10 cellular contexts compared by ENCODE assay signal in the genomic region with DNA sequence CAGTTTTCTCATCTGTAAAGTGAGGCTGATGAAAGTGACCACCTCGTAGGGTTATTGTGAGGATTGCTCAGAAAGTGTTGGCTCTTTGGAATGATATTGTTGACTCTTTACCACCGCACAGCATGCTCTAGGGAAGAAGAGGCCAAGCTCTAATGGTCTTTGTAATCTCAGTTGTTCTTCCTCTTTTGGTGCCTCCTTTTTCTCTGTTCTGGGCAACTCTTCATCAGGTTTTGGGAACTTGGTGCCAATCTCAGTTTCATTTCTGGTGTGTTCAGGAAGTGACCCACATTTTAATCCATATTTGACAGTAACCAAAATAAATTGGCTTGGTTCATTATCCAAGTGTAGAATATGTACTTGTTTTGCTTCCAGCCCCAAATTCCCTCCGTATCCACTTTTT. TPM values are rescaled to one million over a fixed set of nuclear protein-coding genes. Genes with fewer than 3 reads are reported as not detected.
A peak's percentile ranks its signal among the peaks of the same experiment; 100 is the strongest.
DNase-seq lines count a peak whose midpoint lies in the region; ATAC-seq and TF ChIP-seq lines count a peak whose summit lies in the region.
"Had no signal": no experiment of that assay in that cellular context is flagged by ENCODE, and none has a peak within 500 bp of the region (broad histone marks: within the 10 kb centered on the region; RNA-seq: fewer than 3 reads in every experiment).

No MANE protein-coding gene starts in this region.

- ATAC-seq in HG03378 (IDR thresholded peaks at IDR 0.05; ENCODE audit: unreplicated experiment), result peak; percentile 49
- peak; percentile 94 to 95 for ATAC-seq in naive B cell (ENCODE audit: low read depth in 2 of 2)
- ATAC-seq in HG03045 (IDR thresholded peaks at IDR 0.05; ENCODE audit: unreplicated experiment), result no peak
- ATAC-seq: activated CD4-positive, CD25-positive, alpha-beta regulatory T cell treated with anti-CD3 and anti-CD28 coated beads, Interleukin-2, amount 50 U/mL, for 24 hours had no signal

- CTCF ChIA-PET in Calu3 (lab: Charles Lee), result no interaction called here

- H3K36me3 Mint-ChIP-seq in Calu3 (ENCODE audit: insufficient read depth, unreplicated experiment), result no peaks in the 10 kb centered on the region
- no peaks in the 10 kb centered on the region for H3K36me3 Mint-ChIP-seq in naive B cell

- H3K27me3 Mint-ChIP-seq in Calu3 (ENCODE audit: unreplicated experiment) (no peaks in the 10 kb centered on the region), naive B cell (no peaks in the 10 kb centered on the region)

- BruUV-seq in Calu3 (replicated peaks; lab: Mats Ljungman, UMichigan), result no TSS peak

- DNase-seq in Calu3, result no peak
- DNase-seq in SKM-1 (lab: John Stamatoyannopoulos, UW; ENCODE audit: unreplicated experiment), result peak; percentile 48
- peak; percentile 76 for DNase-seq in naive B cell
- no peak for DNase-seq in epidermal melanocyte (ENCODE audit: insufficient read length, low spot score)
- DNase-seq in NCI-H1417 treated with DMSO at 0.1 percent for 48 hours (lab: John Stamatoyannopoulos, UW), result no peak
- DNase-seq in stimulated activated CD4-positive, alpha-beta T cell treated with anti-CD3 and anti-CD28 coated beads, Interleukin-4, amount 100 ng/mL, for 4 hours, result no peak

- intact Hi-C loops in Calu3 (cut with micrococcal nuclease; ENCODE audit: unreplicated experiment), result no loop called here

- H3K4me3 Mint-ChIP-seq in Calu3 (ENCODE audit: low read depth, unreplicated experiment) (no peak overlapping the region), naive B cell (peak overlapping the region in 6 of 8 donors; percentile 34 to 84 (median 56))

- H3K27ac Mint-ChIP-seq in Calu3 (ENCODE audit: unreplicated experiment) (peak overlapping the region; percentile 16), naive B cell (peak overlapping the region; percentile 84 to 96 (median 89))
- H3K27ac Mint-ChIP-seq: activated T-helper 2 cell treated with anti-CD3 and anti-CD28 coated beads, Interferon-gamma antibody, Interleukin-2, Interleukin-4, amounts not matched to agents 10 μg/mL and 5 μg/mL and 100 μg/mL, durations not matched to agents 14 hours and 24 hours and 36 hours had no signal

- peaks cover 71% of the 10 kb centered on the region for H3K4me1 Mint-ChIP-seq in Calu3 (ENCODE audit: low read depth, unreplicated experiment)
- peaks cover 51 to 86% (median 60%) of the 10 kb centered on the region in 3 donors for H3K4me1 Mint-ChIP-seq in naive B cell

- H3K9me3 Mint-ChIP-seq in Calu3 (ENCODE audit: low read depth, unreplicated experiment) (no peaks in the 10 kb centered on the region), naive B cell (no peaks in the 10 kb centered on the region)
- H3K9me3 Mint-ChIP-seq: activated T-helper 2 cell treated with anti-CD3 and anti-CD28 coated beads, Interferon-gamma antibody, Interleukin-2, Interleukin-4, amounts not matched to agents 10 μg/mL and 5 μg/mL and 100 μg/mL, durations not matched to agents 14 hours and 24 hours and 36 hours had no signal

- TF ChIP-seq CTCF in Calu3 (IDR thresholded peaks at IDR 0.05; ENCODE audit: unreplicated experiment), result no peak

RNA-seq across cellular contexts. Expression of a gene that starts 25.1 kb away (rescaled TPM):
- total RNA-seq in Calu3 (2022), result 112 and 118 TPM in 2 replicates
- 1 to 10 TPM; 2.4 to 8.7 (median 4.1) TPM for polyA plus RNA-seq in naive B cell (ENCODE audit: low read depth in 6 of 6)

Comparison
In these comparisons a context has a peak if more than half of its experiments do, and no peak if none do; other contexts are left out.
1. DNase-seq: peak in SKM-1 (single experiment) and naive B cell (single experiment); none in Calu3 (single experiment), epidermal melanocyte (single experiment), NCI-H1417 treated with DMSO at 0.1 percent for 48 hours (single experiment) and stimulated activated CD4-positive, alpha-beta T cell treated with anti-CD3 and anti-CD28 coated beads, Interleukin-4, amount 100 ng/mL, for 4 hours (0 of 2).